ENCODE assay signal across 25 cellular contexts in genomic region chrX:80174925-80175574, GRCh38.
DNase-seq lines count a peak whose midpoint lies in the region; ATAC-seq and TF ChIP-seq lines count a peak whose summit lies in the region.
"Had no signal": no experiment of that assay in that cellular context is flagged by ENCODE, and none has a peak within 500 bp of the region (broad histone marks: within the 10 kb centered on the region; RNA-seq: fewer than 3 reads in every experiment).

No MANE protein-coding gene starts in this region.

- no peaks in the 10 kb centered on the region for H3K36me3 ChIP-seq in thoracic aorta
- H3K36me3 ChIP-seq: gastrocnemius medialis, neutrophil, transverse colon, WERI-Rb-1 had no signal

- H3K9me3 ChIP-seq in thoracic aorta = no peaks in the 10 kb centered on the region
- H3K9me3 ChIP-seq: gastrocnemius medialis, neutrophil, transverse colon had no signal

- H3K27me3 ChIP-seq in thoracic aorta (replicated peaks; ENCODE audit: insufficient read depth) = no peaks in the 10 kb centered on the region
- H3K27me3 ChIP-seq: gastrocnemius medialis, neutrophil, transverse colon had no signal

- no peak for TF ChIP-seq POLR2A in lower leg skin (IDR thresholded peaks at IDR 0.05)

- intact Hi-C loops in lower leg skin (cut with DNase I; ENCODE audit: low total_unique reads) = no loop called here

- peak; percentile 92 for ATAC-seq in thoracic aorta (ENCODE audit: insufficient number of reproducible peaks, low FRiP score, low read depth)
- no peak for ATAC-seq in GM18909 (IDR thresholded peaks at IDR 0.05; ENCODE audit: poor library complexity, unreplicated experiment)
- ATAC-seq: gastrocnemius medialis had no signal

- no peak overlapping the region for H3K4me3 ChIP-seq in fibroblast of the aortic adventitia (ENCODE audit: low read depth, low read length)
- no peak overlapping the region for H3K4me3 ChIP-seq in lower leg skin (ENCODE audit: low read depth, poor library complexity, severe bottlenecking)
- no peak overlapping the region for H3K4me3 ChIP-seq in thoracic aorta
- H3K4me3 ChIP-seq: gastrocnemius medialis, transverse colon had no signal

- 50 to 68% methylated on average over 3 of the region's 3 CpGs for WGBS in lower leg skin, 2 donors

- TF ChIP-seq CTCF in fibroblast of the aortic adventitia (IDR thresholded peaks at IDR 0.05; ENCODE audit: insufficient read depth, low read length) (no peak), lower leg skin (IDR thresholded peaks at IDR 0.05) (no peak), thoracic aorta (IDR thresholded peaks at IDR 0.05) (no peak)

- peak; percentile 60 for DNase-seq in SK-MEL-5 (ENCODE audit: low read depth, low spot score)
- peak; percentile 85 for DNase-seq in fibroblast of the aortic adventitia (ENCODE audit: low read depth)
- peak; percentile 14 to 78 for DNase-seq in lower leg skin (ENCODE audit: low spot score in 2 of 2)
- peak; percentile 51 for DNase-seq in thoracic aorta (ENCODE audit: low spot score)
- DNase-seq in nucleus accumbens (lab: John Stamatoyannopoulos, UW) = no peak
- DNase-seq in 8988T = no peak
- DNase-seq in stimulated activated CD4-positive, alpha-beta T cell treated with anti-CD3 and anti-CD28 coated beads, Interleukin-2, amount 100 ng/mL, for 24 hours = no peak
- DNase-seq: activated CD4-positive, alpha-beta T cell treated with anti-CD3 and anti-CD28 coated beads, Interleukin-2, amount 50 U/mL, for 1 hour; activated naive CD4-positive, alpha-beta T cell treated with anti-CD3 and anti-CD28 coated beads, Interleukin-2, amount 50 U/mL, for 16 hours; CD4-positive, CD25-positive, alpha-beta regulatory T cell; effector memory CD4-positive, alpha-beta T cell; erythroblast; HCEC 1CT; mammary epithelial cell; NCI-H1105; NCI-H1930; NCI-H226; NCI-H774; stimulated activated CD4-positive, alpha-beta T cell treated with anti-CD3 and anti-CD28 coated beads, Interleukin-4, amount 100 ng/mL, for 4 hours; stimulated activated naive CD4-positive, alpha-beta T cell; transverse colon; WERI-Rb-1 had no signal

- no peaks in the 10 kb centered on the region for H3K4me1 ChIP-seq in thoracic aorta (ENCODE audit: control insufficient read depth in 1 of 2, low read depth in 2 of 2)
- H3K4me1 ChIP-seq: gastrocnemius medialis, transverse colon had no signal

- in situ Hi-C loops in SK-MEL-5 (cut with HindIII; ENCODE audit: low pct_unique_long_range_greater_than_20kb, low sequenced_read_pairs) = no loop called here

- H3K27ac ChIP-seq in thoracic aorta = peak overlapping the region in 1 of 2 donors; percentile 66
- H3K27ac ChIP-seq: gastrocnemius medialis, neutrophil, transverse colon, WERI-Rb-1 had no signal

Comparison
In these comparisons a context has a peak if more than half of its experiments do, and no peak if none do; other contexts are left out.
1. DNase-seq: peak in SK-MEL-5 (single experiment), fibroblast of the aortic adventitia (single experiment), lower leg skin (2 of 2) and thoracic aorta (single experiment); none in nucleus accumbens (0 of 56), 8988T (single experiment) and stimulated activated CD4-positive, alpha-beta T cell treated with anti-CD3 and anti-CD28 coated beads, Interleukin-2, amount 100 ng/mL, for 24 hours (0 of 2).